In genomic region chr9:84991506-84991855, GRCh38 we compare ENCODE assay signal across 29 cellular contexts.
A peak's percentile ranks its signal among the peaks of the same experiment; 100 is the strongest.
DNase-seq lines count a peak whose midpoint lies in the region; ATAC-seq and TF ChIP-seq lines count a peak whose summit lies in the region.
"Had no signal": no experiment of that assay in that cellular context is flagged by ENCODE, and none has a peak within 500 bp of the region (broad histone marks: within the 10 kb centered on the region; RNA-seq: fewer than 3 reads in every experiment).

No MANE protein-coding gene starts in this region.

- peak overlapping the region; percentile 71 to 98 (median 95) for H3K27ac Mint-ChIP-seq in brain
- no peak overlapping the region for H3K27ac Mint-ChIP-seq in stimulated activated naive B cell treated with anti-CD40 and anti-IgM and Interleukin-4, amounts not matched to agents 10 μg/mL and 1 μg/mL and 100 μg/mL, for 72 hours
- H3K27ac Mint-ChIP-seq: activated CD8-positive, alpha-beta memory T cell treated with anti-CD3 and anti-CD28 coated beads, Interleukin-2, amount 10 ng/mL, durations not matched to agents 7 days and 5 days; activated naive CD8-positive, alpha-beta T cell treated with anti-CD3 and anti-CD28 coated beads, Interleukin-2, amount 50 U/mL, for 24 hours; B cell; type B pancreatic cell had no signal

- peaks cover 76% of the 10 kb centered on the region for H3K4me1 Mint-ChIP-seq in brain
- no peaks in the 10 kb centered on the region for H3K4me1 Mint-ChIP-seq in stimulated activated naive B cell treated with anti-CD40 and anti-IgM and Interleukin-4, amounts not matched to agents 10 μg/mL and 1 μg/mL and 100 μg/mL, for 72 hours
- H3K4me1 Mint-ChIP-seq: activated CD8-positive, alpha-beta memory T cell treated with anti-CD3 and anti-CD28 coated beads, Interleukin-2, amount 10 ng/mL, durations not matched to agents 7 days and 5 days; activated naive CD8-positive, alpha-beta T cell treated with anti-CD3 and anti-CD28 coated beads, Interleukin-2, amount 50 U/mL, for 24 hours; B cell had no signal

- H3K9me3 Mint-ChIP-seq in brain, result peaks cover 0 to 2% (median 0%) of the 10 kb centered on the region in 5 experiments
- H3K9me3 Mint-ChIP-seq in stimulated activated naive B cell treated with anti-CD40 and anti-IgM and Interleukin-4, amounts not matched to agents 10 μg/mL and 1 μg/mL and 100 μg/mL, for 72 hours, result peaks cover 0 to 4% of the 10 kb centered on the region in 2 donors
- H3K9me3 Mint-ChIP-seq: activated naive CD8-positive, alpha-beta T cell treated with anti-CD3 and anti-CD28 coated beads, Interleukin-2, amount 50 U/mL, for 24 hours; activated T-cell treated with anti-CD3 and anti-CD28 coated beads, Interleukin-2, amount 50 U/mL, for 4 hours had no signal

- peak overlapping the region; percentile 8 to 72 (median 18) for H3K4me3 Mint-ChIP-seq in brain
- H3K4me3 Mint-ChIP-seq in stimulated activated naive B cell treated with anti-CD40 and anti-IgM and Interleukin-4, amounts not matched to agents 10 μg/mL and 1 μg/mL and 100 μg/mL, for 72 hours, result no peak overlapping the region
- H3K4me3 Mint-ChIP-seq: activated CD8-positive, alpha-beta memory T cell treated with anti-CD3 and anti-CD28 coated beads, Interleukin-2, amount 10 ng/mL, durations not matched to agents 7 days and 5 days; activated naive CD8-positive, alpha-beta T cell treated with anti-CD3 and anti-CD28 coated beads, Interleukin-2, amount 50 U/mL, for 24 hours; activated T-cell treated with anti-CD3 and anti-CD28 coated beads, Interleukin-2, amount 50 U/mL, for 4 hours; B cell; type B pancreatic cell had no signal

- H3K4me1 ChIP-seq in BE2C, result no peaks in the 10 kb centered on the region
- H3K4me1 ChIP-seq: colonic mucosa, heart left ventricle, prostate gland had no signal

- H3K9me3 ChIP-seq in BE2C, result no peaks in the 10 kb centered on the region
- H3K9me3 ChIP-seq: colonic mucosa, heart left ventricle, prostate gland had no signal

- DNase-seq in G401 (ENCODE audit: low spot score) (peak; percentile 80), hippocampal formation (lab: John Stamatoyannopoulos, UW) (peak; percentile 36 to 62), nucleus accumbens (lab: John Stamatoyannopoulos, UW) (peak in 49 of 56 donors; percentile 23 to 86 (median 51)), NCI-H526 (lab: John Stamatoyannopoulos, UW) (no peak), BE2C (no peak)
- no peak for DNase-seq in stimulated activated naive B cell treated with anti-CD40 and anti-IgM and Interleukin-4, amounts not matched to agents 10 μg/mL and 1 μg/mL and 100 μg/mL, for 72 hours
- DNase-seq: activated CD4-positive, alpha-beta T cell treated with anti-CD3 and anti-CD28 coated beads, Interleukin-2, amount 50 U/mL, for 4 hours; activated CD8-positive, alpha-beta memory T cell treated with anti-CD3 and anti-CD28 coated beads, Interleukin-2, amount 10 ng/mL, durations not matched to agents 7 days and 5 days; activated gamma-delta T cell treated with Interleukin-2 at 50 U/mL for 16 hours; activated naive CD8-positive, alpha-beta T cell treated with anti-CD3 and anti-CD28 coated beads, Interleukin-2, amount 50 U/mL, for 24 hours; activated T-cell treated with anti-CD3 and anti-CD28 coated beads, Interleukin-2, amount 50 U/mL, for 4 hours; brain microvascular endothelial cell; colonic mucosa; DMS153; effector memory CD4-positive, alpha-beta T cell; heart left ventricle; kidney glomerular epithelial cell; MM.1S; NCI-H1105 treated with DMSO at 0.1 percent for 48 hours; NCI-H2029; NCI-H524 treated with DMSO at 0.1 percent for 48 hours; SHP77 treated with DMSO at 0.1 percent for 48 hours had no signal

- in situ Hi-C loops in G401 (cut with HindIII; ENCODE audit: low sequenced_read_pairs), result no loop called here

- no peaks in the 10 kb centered on the region for H3K36me3 ChIP-seq in BE2C
- H3K36me3 ChIP-seq: brain microvascular endothelial cell, colonic mucosa, heart left ventricle, prostate gland had no signal

- ATAC-seq in stimulated activated naive B cell treated with anti-CD40 and anti-IgM and Interleukin-4, amounts not matched to agents 10 μg/mL and 1 μg/mL and 100 μg/mL, for 72 hours (replicated peaks), result no peak
- ATAC-seq in GM19395 (IDR thresholded peaks at IDR 0.05; ENCODE audit: unreplicated experiment), result no peak
- ATAC-seq: activated CD4-positive, CD25-positive, alpha-beta regulatory T cell treated with anti-CD3 and anti-CD28 coated beads, Interleukin-2, amount 50 U/mL, for 24 hours; activated CD8-positive, alpha-beta memory T cell treated with anti-CD3 and anti-CD28 coated beads, Interleukin-2, amount 10 ng/mL, durations not matched to agents 7 days and 5 days; activated naive CD8-positive, alpha-beta T cell treated with anti-CD3 and anti-CD28 coated beads, Interleukin-2, amount 50 U/mL, for 24 hours; activated T-cell treated with anti-CD3 and anti-CD28 coated beads, Interleukin-2, amount 50 U/mL, for 4 hours; heart left ventricle had no signal

- H3K27me3 Mint-ChIP-seq in brain, result no peaks in the 10 kb centered on the region
- H3K27me3 Mint-ChIP-seq in stimulated activated naive B cell treated with anti-CD40 and anti-IgM and Interleukin-4, amounts not matched to agents 10 μg/mL and 1 μg/mL and 100 μg/mL, for 72 hours, result no peaks in the 10 kb centered on the region
- H3K27me3 Mint-ChIP-seq: B cell, type B pancreatic cell had no signal

- H3K27me3 ChIP-seq in BE2C, result no peaks in the 10 kb centered on the region
- H3K27me3 ChIP-seq: brain microvascular endothelial cell, colonic mucosa had no signal

- peaks cover 4% of the 10 kb centered on the region for H3K36me3 Mint-ChIP-seq in brain
- no peaks in the 10 kb centered on the region for H3K36me3 Mint-ChIP-seq in stimulated activated naive B cell treated with anti-CD40 and anti-IgM and Interleukin-4, amounts not matched to agents 10 μg/mL and 1 μg/mL and 100 μg/mL, for 72 hours
- H3K36me3 Mint-ChIP-seq: activated CD8-positive, alpha-beta memory T cell treated with anti-CD3 and anti-CD28 coated beads, Interleukin-2, amount 10 ng/mL, durations not matched to agents 7 days and 5 days; type B pancreatic cell had no signal

- H3K4me3 ChIP-seq in BE2C (ENCODE audit: low read depth, low read length), result no peak overlapping the region
- H3K4me3 ChIP-seq: colonic mucosa, heart left ventricle, lung, prostate gland had no signal

- TF ChIP-seq CTCF in brain (conservative IDR thresholded peaks at IDR 0.05) (no peak), BE2C (IDR thresholded peaks at IDR 0.05; ENCODE audit: low read depth, low read length) (no peak)

Comparison
In these comparisons a context has a peak if more than half of its experiments do, and no peak if none do; other contexts are left out.
1. DNase-seq: peak in G401 (single experiment), hippocampal formation (2 of 2) and nucleus accumbens (49 of 56); none in stimulated activated naive B cell treated with anti-CD40 and anti-IgM and Interleukin-4, amounts not matched to agents 10 μg/mL and 1 μg/mL and 100 μg/mL, for 72 hours (single experiment), NCI-H526 (0 of 2) and BE2C (single experiment).
2. H3K4me3 Mint-ChIP-seq: peak in brain (5 of 5); none in stimulated activated naive B cell treated with anti-CD40 and anti-IgM and Interleukin-4, amounts not matched to agents 10 μg/mL and 1 μg/mL and 100 μg/mL, for 72 hours (0 of 2).